In the genomic region with DNA sequence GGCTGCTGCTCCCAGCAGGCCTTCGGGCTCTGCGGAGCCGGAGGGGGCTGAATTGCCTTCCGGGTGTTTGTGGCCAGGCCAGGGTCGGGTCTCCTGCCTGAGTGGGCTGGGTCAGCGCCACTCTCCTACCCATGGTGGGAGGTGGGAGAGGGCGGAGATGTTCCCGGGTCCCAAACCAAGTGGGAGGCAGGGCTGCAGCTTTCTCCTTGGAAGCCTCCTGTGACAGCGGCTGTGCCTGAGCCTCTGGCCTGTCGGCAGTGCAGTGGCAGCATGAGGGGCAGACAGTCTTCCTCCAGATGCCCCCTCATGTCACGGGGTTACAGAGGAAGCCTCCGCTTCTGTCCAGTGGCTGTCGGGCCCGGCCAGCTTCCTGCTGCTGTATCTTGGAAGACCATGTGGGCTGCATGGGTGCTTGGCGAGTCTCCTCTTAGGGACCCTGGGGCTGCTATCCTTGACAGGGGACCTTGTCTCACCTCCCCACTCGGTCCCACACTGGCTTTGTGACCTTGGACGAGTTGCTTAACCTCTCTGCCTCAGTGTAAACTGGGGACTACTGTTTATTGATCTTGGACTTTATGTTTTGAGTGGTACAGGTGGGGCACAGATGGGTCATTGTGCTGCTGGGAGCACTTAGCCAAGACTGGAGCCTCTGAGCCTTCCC, we compare ENCODE assay signal across 8 cellular contexts. TPM values are rescaled to one million over a fixed set of nuclear protein-coding genes. Genes with fewer than 3 reads are reported as not detected.
A peak's percentile ranks its signal among the peaks of the same experiment; 100 is the strongest.
DNase-seq lines count a peak whose midpoint lies in the region; ATAC-seq and TF ChIP-seq lines count a peak whose summit lies in the region.

No MANE protein-coding gene starts in this region.

- H3K27me3 ChIP-seq in A673 (replicated peaks; ENCODE audit: insufficient read depth, low read depth, low read length, poor library complexity) = no peaks in the 10 kb centered on the region

- peaks cover 62 to 71% of the 10 kb centered on the region in 2 donors for H3K4me1 Mint-ChIP-seq in effector memory CD8-positive, alpha-beta T cell (ENCODE audit: low read depth in 2 of 2)
- peaks cover 70% of the 10 kb centered on the region for H3K4me1 Mint-ChIP-seq in nephron progenitor cell

- intact Hi-C loops in A673 (cut with micrococcal nuclease; ENCODE audit: unreplicated experiment) = loop anchor here (5.0 kb wide), 1 partner anchor 70 kb away; no protein-coding TSS in a partner anchor
- intact Hi-C loops in OCI-LY7 (cut with micrococcal nuclease; ENCODE audit: unreplicated experiment) = no loop called here

- no peak for DNase-seq in A673 (ENCODE audit: low spot score)
- DNase-seq in OCI-LY7 (ENCODE audit: low spot score) = no peak
- no peak for DNase-seq in effector memory CD8-positive, alpha-beta T cell
- DNase-seq in nephron progenitor cell = no peak
- DNase-seq in NCI-H510A (lab: John Stamatoyannopoulos, UW) = no peak
- no peak for DNase-seq in H4 (ENCODE audit: low spot score)
- DNase-seq in D341Med (ENCODE audit: low spot score) = no peak

- H3K9me2 ChIP-seq in OCI-LY7 (ENCODE audit: insufficient read depth, low read length) = no peaks in the 10 kb centered on the region

- BruUV-seq in A673 (replicated peaks; lab: Mats Ljungman, UMichigan) (no TSS peak), OCI-LY7 (replicated peaks; lab: Mats Ljungman, UMichigan) (no TSS peak)

- no peaks in the 10 kb centered on the region for H3K9me3 Mint-ChIP-seq in effector memory CD8-positive, alpha-beta T cell
- H3K9me3 Mint-ChIP-seq in nephron progenitor cell = no peaks in the 10 kb centered on the region

- H3K4me1 ChIP-seq in A673 (ENCODE audit: insufficient read depth, low read length, poor library complexity, severe bottlenecking) = peaks cover 51% of the 10 kb centered on the region
- H3K4me1 ChIP-seq in OCI-LY7 (ENCODE audit: insufficient read depth, low read length, poor library complexity, severe bottlenecking) = peaks cover 41% of the 10 kb centered on the region

- H3K4me2 ChIP-seq in OCI-LY7 (ENCODE audit: low read length) = peak overlapping the region; percentile 71; the same call in 1 of the 2 replicates

- CTCF ChIA-PET in A673 (lab: Charles Lee) (interaction anchor here (0.6 kb wide), 2 partner anchors 37 to 63 kb away, joined by 3 read pairs; no protein-coding TSS in a partner anchor), OCI-LY7 (lab: Charles Lee; ENCODE audit: unreplicated experiment) (no interaction called here)

- POLR2A ChIA-PET in A673 (lab: Charles Lee; ENCODE audit: low non-redundant PET) = interaction anchor here (0.6 kb wide), 1 partner anchor 15 kb away, joined by 3 read pairs; no protein-coding TSS in a partner anchor
- POLR2A ChIA-PET in OCI-LY7 (lab: Charles Lee) = interaction anchor here (0.6 to 1.0 kb wide), 2 partner anchors 69 to 280 kb away, joined by 3 read pairs; no protein-coding TSS in a partner anchor

- H2AFZ ChIP-seq in OCI-LY7 (ENCODE audit: low read length) = no peak overlapping the region

- H3K9me3 ChIP-seq in A673 (ENCODE audit: low read depth, low read length, poor library complexity, severe bottlenecking) (no peaks in the 10 kb centered on the region), OCI-LY7 (ENCODE audit: low read length) (no peaks in the 10 kb centered on the region)

- H3K36me3 Mint-ChIP-seq in effector memory CD8-positive, alpha-beta T cell (ENCODE audit: insufficient read depth) = peaks cover 94% of the 10 kb centered on the region
- no peaks in the 10 kb centered on the region for H3K36me3 Mint-ChIP-seq in nephron progenitor cell (ENCODE audit: low read depth)

- no peaks in the 10 kb centered on the region for H3K79me2 ChIP-seq in OCI-LY7 (ENCODE audit: insufficient read depth, low read depth, low read length)

- H3K27me3 Mint-ChIP-seq in effector memory CD8-positive, alpha-beta T cell = no peaks in the 10 kb centered on the region
- peaks cover 3% of the 10 kb centered on the region for H3K27me3 Mint-ChIP-seq in nephron progenitor cell (ENCODE audit: low read depth, poor library complexity)

- H3K4me3 ChIP-seq in A673 (ENCODE audit: low read depth, low read length, poor library complexity, severe bottlenecking) (peak overlapping the region; percentile 71), OCI-LY7 (ENCODE audit: low read depth, low read length, poor library complexity, severe bottlenecking) (no peak overlapping the region)

- H3K36me3 ChIP-seq in A673 (ENCODE audit: insufficient read depth, low read length, poor library complexity, severe bottlenecking) (no peaks in the 10 kb centered on the region), OCI-LY7 (ENCODE audit: insufficient read depth, low read length) (no peaks in the 10 kb centered on the region)

- no peak for TF ChIP-seq CTCF in A673 (conservative IDR thresholded peaks at IDR 0.05; ENCODE audit: low read depth, low read length)
- no peak for TF ChIP-seq CTCF in OCI-LY7 (conservative IDR thresholded peaks at IDR 0.05; ENCODE audit: low read length)
- no peak for TF ChIP-seq CTCF in nephron progenitor cell (IDR thresholded peaks at IDR 0.05)

- H3K27ac Mint-ChIP-seq in effector memory CD8-positive, alpha-beta T cell = peak overlapping the region; percentile 96 to 99
- H3K27ac Mint-ChIP-seq in nephron progenitor cell = peak overlapping the region; percentile 99

- H3K4me3 Mint-ChIP-seq in effector memory CD8-positive, alpha-beta T cell = peak overlapping the region; percentile 87 to 89
- peak overlapping the region; percentile 96 for H3K4me3 Mint-ChIP-seq in nephron progenitor cell

- H3K27ac ChIP-seq in A673 (ENCODE audit: low read depth, low read length, poor library complexity, severe bottlenecking) (peak overlapping the region; percentile 80), OCI-LY7 (ENCODE audit: low read depth, low read length, poor library complexity, severe bottlenecking) (no peak overlapping the region)

- no peak for ATAC-seq in effector memory CD8-positive, alpha-beta T cell (replicated peaks)
- no peak for ATAC-seq in GM19324 (IDR thresholded peaks at IDR 0.05; ENCODE audit: low FRiP score, unreplicated experiment)

- H4K20me1 ChIP-seq in OCI-LY7 (ENCODE audit: insufficient read depth, low read length) = no peaks in the 10 kb centered on the region; the same call in none of the 2 replicates

RNA-seq across cellular contexts. Expression of gene SKI, which starts 4.3 kb away (rescaled TPM):
- total RNA-seq in A673 (2021) (84.9 and 88.1 TPM in 2 replicates), OCI-LY7 (2022) (10.0 and 11.7 TPM in 2 replicates)
- total RNA-seq in OCI-LY7 (2014; rRNA removed; shearing (Covaris generic)) = 3.4 and 4.7 TPM in 2 replicates
- total RNA-seq in H4 (2014; rRNA removed; shearing (Covaris generic)) = 3.3 and 172 TPM in 2 replicates

RNA-seq across cellular contexts. Expression of gene FAAP20, which starts 37.8 kb away (rescaled TPM):
- total RNA-seq in A673 (2021) (114 and 119 TPM in 2 replicates), OCI-LY7 (2022) (55.4 and 55.7 TPM in 2 replicates)
- total RNA-seq in OCI-LY7 (2014; rRNA removed; shearing (Covaris generic)) = 25.7 and 47.4 TPM in 2 replicates
- 24.5 and 28.5 TPM in 2 replicates for total RNA-seq in H4 (2014; rRNA removed; shearing (Covaris generic))
